Comparison of ENCODE assay signal across 8 cellular contexts in genomic region chr7:3154881-3155494, GRCh38.
A peak's percentile ranks its signal among the peaks of the same experiment; 100 is the strongest.
DNase-seq lines count a peak whose midpoint lies in the region; ATAC-seq and TF ChIP-seq lines count a peak whose summit lies in the region.

No MANE protein-coding gene starts in this region.

- ATAC-seq in GM19351 (IDR thresholded peaks at IDR 0.05; ENCODE audit: unreplicated experiment) (peak; percentile 65), GM21360 (IDR thresholded peaks at IDR 0.05; ENCODE audit: unreplicated experiment) (no peak)

- WGBS in spleen, 5 donors: 67 to 76% (median 74%) methylated on average over 7 of the region's 7 CpGs

- H3K27me3 ChIP-seq in spleen (replicated peaks in 1 of 7): peaks cover 0 to 20% (median 0%) of the 10 kb centered on the region in 7 donors

- no peak for TF ChIP-seq POLR2A in spleen (IDR thresholded peaks at IDR 0.05)

- H3K9me3 ChIP-seq in spleen: peaks cover 0 to 4% (median 0%) of the 10 kb centered on the region in 8 donors

- peaks cover 0 to 44% (median 1%) of the 10 kb centered on the region in 6 donors for H3K4me1 ChIP-seq in spleen

- intact Hi-C loops in spleen (cut with DNase I; ENCODE audit: low total_unique reads): loop anchor here (10.0 kb wide), 2 partner anchors 90 to 290 kb away; no protein-coding TSS in a partner anchor

- DNase-seq in COLO668 (lab: John Stamatoyannopoulos, UW; ENCODE audit: unreplicated experiment) (peak; percentile 47), NCI-H748 treated with DMSO at 0.1 percent for 48 hours (lab: John Stamatoyannopoulos, UW) (peak; percentile 46), activated T-cell treated with anti-CD3 and anti-CD28 coated beads for 1 hour (ENCODE audit: low read depth) (peak; percentile 44), fibroblast of peridontal ligament (ENCODE audit: extremely low read depth) (peak; percentile 17), spleen (peak; percentile 33), COLO829 (ENCODE audit: low spot score) (no peak)

- H3K4me3 ChIP-seq in spleen: no peak overlapping the region

- no peaks in the 10 kb centered on the region for H3K36me3 ChIP-seq in spleen

- TF ChIP-seq CTCF in spleen (IDR thresholded peaks at IDR 0.05 in 8 of 11, conservative IDR thresholded peaks at IDR 0.05 in 3 of 11): peak; percentile 38 to 91 (median 70)

- H3K27ac ChIP-seq in spleen: no peak overlapping the region
